27 cellular contexts compared by ENCODE assay signal in the genomic region with DNA sequence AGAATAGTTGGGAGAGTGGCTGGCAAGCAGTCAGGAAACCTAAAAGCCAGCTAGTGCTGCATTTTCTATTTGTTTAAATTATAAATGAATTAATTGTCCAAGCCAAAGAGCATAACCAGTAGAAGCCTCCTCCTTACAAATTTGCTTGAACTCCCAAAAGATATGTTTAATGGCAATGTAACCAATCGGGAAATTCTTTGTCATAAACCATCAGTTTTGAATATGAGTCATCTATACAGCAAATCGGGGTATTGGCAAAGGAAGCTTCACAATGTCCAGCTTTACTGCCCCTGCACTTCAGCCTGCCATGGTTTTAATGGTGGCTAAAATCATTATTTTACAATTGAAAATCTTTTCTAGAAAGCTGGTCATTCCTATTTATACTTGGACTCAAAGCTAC.
"Had no signal": no experiment of that assay in that cellular context is flagged by ENCODE, and none has a peak within 500 bp of the region (broad histone marks: within the 10 kb centered on the region; RNA-seq: fewer than 3 reads in every experiment).

No MANE protein-coding gene starts in this region.

- H3K27ac Mint-ChIP-seq: activated CD4-positive, alpha-beta T cell treated with anti-CD3 and anti-CD28 coated beads, Interleukin-2, amount 10 ng/mL, durations not matched to agents 24 days and 14 days; activated CD8-positive, alpha-beta T cell treated with anti-CD3 and anti-CD28 coated beads for 36 hours; activated naive CD4-positive, alpha-beta T cell treated with anti-CD3 and anti-CD28 coated beads, Interleukin-2, amount 50 U/mL, for 24 hours; activated naive CD8-positive, alpha-beta T cell treated with anti-CD3 and anti-CD28 coated beads, Interleukin-2, amount 10 ng/mL, durations not matched to agents 7 days and 5 days; activated T-cell treated with anti-CD3 and anti-CD28 coated beads, Interleukin-2, amount 50 U/mL, for 24 hours; activated T-helper 2 cell treated with anti-CD3 and anti-CD28 coated beads, Interferon-gamma antibody, Interleukin-2, Interleukin-4, amounts not matched to agents 10 μg/mL and 5 μg/mL and 100 μg/mL, durations not matched to agents 14 hours and 24 hours and 36 hours; brain; T-helper 2 cell treated with Interferon-gamma antibody and Interleukin-4, amounts not matched to agents 5 μg/mL and 100 μg/mL, for 36 hours had no signal

- ATAC-seq: activated CD8-positive, alpha-beta T cell treated with anti-CD3 and anti-CD28 coated beads for 36 hours; K562; Panc1 had no signal

- H3K4me1 Mint-ChIP-seq: activated CD4-positive, alpha-beta T cell treated with anti-CD3 and anti-CD28 coated beads, Interleukin-2, amount 10 ng/mL, durations not matched to agents 24 days and 14 days; activated naive CD4-positive, alpha-beta T cell treated with anti-CD3 and anti-CD28 coated beads, Interleukin-2, amount 50 U/mL, for 24 hours; activated naive CD8-positive, alpha-beta T cell treated with anti-CD3 and anti-CD28 coated beads, Interleukin-2, amount 10 ng/mL, durations not matched to agents 7 days and 5 days had no signal

- DNase-seq: activated CD4-positive, alpha-beta T cell treated with anti-CD3 and anti-CD28 coated beads, Interleukin-2, amount 10 ng/mL, durations not matched to agents 24 days and 14 days; activated CD4-positive, alpha-beta T cell treated with anti-CD3 and anti-CD28 coated beads, Interleukin-2, amount 50 U/mL, for 4 hours; activated CD8-positive, alpha-beta T cell treated with anti-CD3 and anti-CD28 coated beads for 36 hours; activated gamma-delta T cell; activated naive CD4-positive, alpha-beta T cell treated with Interleukin-2 at 50 U/mL for 16 hours; activated naive CD8-positive, alpha-beta T cell treated with anti-CD3 and anti-CD28 coated beads, Interleukin-2, amount 10 ng/mL, durations not matched to agents 7 days and 5 days; activated T-cell treated with anti-CD3 and anti-CD28 coated beads, Interleukin-2, amount 50 U/mL, for 24 hours; caudate nucleus; cerebellar nuclear complex; NCI-H1105; NCI-H1417 treated with DMSO at 0.1 percent for 48 hours; NCI-H187 treated with DMSO at 0.1 percent for 48 hours; NCI-H2081; NCI-H2171 treated with DMSO at 0.1 percent for 48 hours; NCI-H226; NCI-H446 treated with DMSO at 0.1 percent for 48 hours; NCI-H524; NCI-H69; NCI-H82; RPMI8226; SIG-M5 had no signal

- H3K9me3 Mint-ChIP-seq: activated CD4-positive, alpha-beta T cell treated with anti-CD3 and anti-CD28 coated beads, Interleukin-2, amount 10 ng/mL, durations not matched to agents 24 days and 14 days; activated CD8-positive, alpha-beta T cell treated with anti-CD3 and anti-CD28 coated beads for 36 hours; activated naive CD4-positive, alpha-beta T cell treated with anti-CD3 and anti-CD28 coated beads, Interleukin-2, amount 50 U/mL, for 24 hours; activated naive CD8-positive, alpha-beta T cell treated with anti-CD3 and anti-CD28 coated beads, Interleukin-2, amount 10 ng/mL, durations not matched to agents 7 days and 5 days; activated T-helper 2 cell treated with anti-CD3 and anti-CD28 coated beads, Interferon-gamma antibody, Interleukin-2, Interleukin-4, amounts not matched to agents 10 μg/mL and 5 μg/mL and 100 μg/mL, durations not matched to agents 14 hours and 24 hours and 36 hours; T-helper 2 cell treated with Interferon-gamma antibody and Interleukin-4, amounts not matched to agents 5 μg/mL and 100 μg/mL, for 36 hours had no signal

- H3K4me3 Mint-ChIP-seq: activated CD4-positive, alpha-beta T cell treated with anti-CD3 and anti-CD28 coated beads, Interleukin-2, amount 10 ng/mL, durations not matched to agents 24 days and 14 days; activated CD8-positive, alpha-beta T cell treated with anti-CD3 and anti-CD28 coated beads for 36 hours; activated naive CD4-positive, alpha-beta T cell treated with anti-CD3 and anti-CD28 coated beads, Interleukin-2, amount 50 U/mL, for 24 hours; activated naive CD8-positive, alpha-beta T cell treated with anti-CD3 and anti-CD28 coated beads, Interleukin-2, amount 10 ng/mL, durations not matched to agents 7 days and 5 days; activated T-cell treated with anti-CD3 and anti-CD28 coated beads, Interleukin-2, amount 50 U/mL, for 24 hours; brain; T-helper 2 cell treated with Interferon-gamma antibody and Interleukin-4, amounts not matched to agents 5 μg/mL and 100 μg/mL, for 36 hours had no signal

- H3K4me3 ChIP-seq: K562 had no signal

- H3K27me3 Mint-ChIP-seq: brain had no signal

- H3K36me3 Mint-ChIP-seq: activated naive CD4-positive, alpha-beta T cell treated with anti-CD3 and anti-CD28 coated beads, Interleukin-2, amount 50 U/mL, for 24 hours; activated naive CD8-positive, alpha-beta T cell treated with anti-CD3 and anti-CD28 coated beads, Interleukin-2, amount 10 ng/mL, durations not matched to agents 7 days and 5 days had no signal
